19 cellular contexts compared by ENCODE assay signal in the genomic region with DNA sequence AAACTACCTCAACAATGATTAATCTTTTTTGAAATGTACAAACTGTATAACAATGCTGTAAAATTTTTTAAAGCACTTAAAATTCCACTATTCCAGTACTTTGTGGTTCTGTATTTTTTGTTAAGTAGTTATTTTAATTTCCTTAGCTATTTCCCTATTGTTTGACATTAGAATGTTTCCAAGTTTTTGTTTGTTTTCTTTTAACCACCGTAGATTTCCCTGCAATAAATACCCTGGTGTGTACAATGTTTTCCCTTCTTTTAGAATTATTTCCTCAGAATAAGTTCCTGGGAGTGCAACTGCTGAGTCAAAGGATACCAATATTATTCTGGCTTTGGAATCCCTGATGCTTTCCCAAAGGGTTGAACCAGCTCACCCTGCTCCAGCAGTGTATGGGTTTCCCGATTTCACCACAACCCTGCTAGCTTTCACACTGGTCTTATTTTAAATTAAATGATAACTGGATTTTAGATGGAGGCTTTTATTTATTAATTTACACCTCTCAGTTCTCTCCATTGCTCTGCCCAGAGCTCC. TPM values are rescaled to one million over a fixed set of nuclear protein-coding genes. Genes with fewer than 3 reads are reported as not detected.
A peak's percentile ranks its signal among the peaks of the same experiment; 100 is the strongest.
DNase-seq lines count a peak whose midpoint lies in the region; ATAC-seq and TF ChIP-seq lines count a peak whose summit lies in the region.
"Had no signal": no experiment of that assay in that cellular context is flagged by ENCODE, and none has a peak within 500 bp of the region (broad histone marks: within the 10 kb centered on the region; RNA-seq: fewer than 3 reads in every experiment).

No MANE protein-coding gene starts in this region.

- no peaks in the 10 kb centered on the region for H3K9me2 ChIP-seq in GM23248 (ENCODE audit: insufficient read depth)

- no peak overlapping the region for H3K4me3 Mint-ChIP-seq in endodermal cell
- no peak overlapping the region for H3K4me3 Mint-ChIP-seq in MCF 10A (ENCODE audit: unreplicated experiment)

- no peak overlapping the region for H3K4me3 ChIP-seq in GM23248
- H3K4me3 ChIP-seq in endodermal cell (ENCODE audit: low read length): no peak overlapping the region
- H3K4me3 ChIP-seq in psoas muscle: no peak overlapping the region
- H3K4me3 ChIP-seq in vagina: no peak overlapping the region
- H3K4me3 ChIP-seq: HAP-1, SK-N-MC had no signal

- no peak overlapping the region for H2AFZ ChIP-seq in GM23248

- peaks cover 17% of the 10 kb centered on the region for H3K4me1 Mint-ChIP-seq in endodermal cell
- peaks cover 3% of the 10 kb centered on the region for H3K4me1 Mint-ChIP-seq in MCF 10A (ENCODE audit: insufficient read depth, unreplicated experiment)

- H3K79me2 ChIP-seq in GM23248 (ENCODE audit: insufficient read depth): no peaks in the 10 kb centered on the region

- H3K27me3 ChIP-seq in GM23248 (replicated peaks; ENCODE audit: insufficient read depth) (no peaks in the 10 kb centered on the region; the same call in 1 of the 2 replicates), endodermal cell (ENCODE audit: control insufficient read depth, insufficient read depth, low read length, poor library complexity, severe bottlenecking) (no peaks in the 10 kb centered on the region), psoas muscle (ENCODE audit: insufficient read depth in 3 of 3, low read length in 2 of 3) (no peaks in the 10 kb centered on the region), vagina (no peaks in the 10 kb centered on the region)
- H3K27me3 ChIP-seq: BE2C had no signal

- in situ Hi-C loops in GM23248 (cut with MboI): no loop called here

- H3K27ac ChIP-seq in GM23248 (no peak overlapping the region), endodermal cell (ENCODE audit: low read depth, low read length) (no peak overlapping the region), psoas muscle (peak overlapping the region; percentile 87), vagina (peak overlapping the region; percentile 79)
- H3K27ac ChIP-seq: HL-60, SK-N-MC had no signal

- intact Hi-C loops in psoas muscle (cut with DNase I) (no loop called here), vagina (cut with DNase I) (no loop called here), MCF 10A (cut with micrococcal nuclease) (no loop called here)

- no peaks in the 10 kb centered on the region for H3K36me3 ChIP-seq in GM23248 (ENCODE audit: low read depth)
- H3K36me3 ChIP-seq in endodermal cell (ENCODE audit: control insufficient read depth, insufficient read depth, low read length): no peaks in the 10 kb centered on the region
- no peaks in the 10 kb centered on the region for H3K36me3 ChIP-seq in psoas muscle (ENCODE audit: insufficient read depth in 1 of 2, low read depth in 1 of 2)
- no peaks in the 10 kb centered on the region for H3K36me3 ChIP-seq in vagina
- H3K36me3 ChIP-seq: BE2C, HAP-1 had no signal

- CTCF ChIA-PET in MCF 10A (lab: Yijun Ruan, JAX): no interaction called here

- H3K4me1 ChIP-seq in GM23248 (ENCODE audit: insufficient read depth): no peaks in the 10 kb centered on the region
- H3K4me1 ChIP-seq in endodermal cell (ENCODE audit: control insufficient read depth, insufficient read depth, low read length): no peaks in the 10 kb centered on the region
- H3K4me1 ChIP-seq in psoas muscle: peaks cover 80% of the 10 kb centered on the region
- peaks cover 15% of the 10 kb centered on the region for H3K4me1 ChIP-seq in vagina
- H3K4me1 ChIP-seq: BE2C, HAP-1 had no signal

- TF ChIP-seq CTCF in endodermal cell (conservative IDR thresholded peaks at IDR 0.05): no peak
- TF ChIP-seq CTCF in psoas muscle (IDR thresholded peaks at IDR 0.05): no peak
- no peak for TF ChIP-seq CTCF in vagina (IDR thresholded peaks at IDR 0.05)
- no peak for TF ChIP-seq CTCF in MCF 10A (IDR thresholded peaks at IDR 0.05; ENCODE audit: unreplicated experiment)

- H3K9me3 ChIP-seq in GM23248 (ENCODE audit: low read depth) (no peaks in the 10 kb centered on the region), endodermal cell (ENCODE audit: control insufficient read depth, low read length) (no peaks in the 10 kb centered on the region), psoas muscle (no peaks in the 10 kb centered on the region), vagina (no peaks in the 10 kb centered on the region)
- H3K9me3 ChIP-seq: BE2C, HAP-1 had no signal

- no peak overlapping the region for H3K4me2 ChIP-seq in GM23248 (ENCODE audit: unreplicated experiment)

- H3K9me3 Mint-ChIP-seq in endodermal cell (no peaks in the 10 kb centered on the region), MCF 10A (ENCODE audit: unreplicated experiment) (no peaks in the 10 kb centered on the region)

- H3F3A ChIP-seq in GM23248 (ENCODE audit: insufficient read depth): no peaks in the 10 kb centered on the region

- H3K9ac ChIP-seq in GM23248: no peak overlapping the region
- H3K9ac ChIP-seq in endodermal cell (ENCODE audit: extremely low read depth, low read length, poor library complexity, severe bottlenecking): peak overlapping the region; percentile 9

- H3K27ac Mint-ChIP-seq in endodermal cell (no peak overlapping the region), MCF 10A (ENCODE audit: low read depth, unreplicated experiment) (no peak overlapping the region)

- no TSS peak for BruUV-seq in MCF 10A (replicated peaks; lab: Mats Ljungman, UMichigan)

- POLR2A ChIA-PET in MCF 10A (lab: Yijun Ruan, JAX): interaction anchor here (0.6 to 1.2 kb wide), 2 partner anchors 10 to 39 kb away, joined by 3 read pairs; no protein-coding TSS in a partner anchor

- 33 to 39% methylated on average over 2 of the region's 2 CpGs for WGBS in GM23248 (ENCODE audit: low coverage in 1 of 2, low lambda C conversion rate in 2 of 2, missing lambda C conversion rate in 2 of 2), 2 experiments
- WGBS in endodermal cell (ENCODE audit: insufficient coverage in 1 of 2, insufficient read length in 1 of 2), 2 experiments: 100% methylated on average over 1 to 2 of the region's 2 CpGs
- 72 to 87% (median 85%) methylated on average over 2 of the region's 2 CpGs for WGBS in psoas muscle, 3 donors

- H3K36me3 Mint-ChIP-seq in endodermal cell (ENCODE audit: low read depth): peaks cover 2% of the 10 kb centered on the region
- H3K36me3 Mint-ChIP-seq in MCF 10A (ENCODE audit: insufficient read depth, unreplicated experiment): no peaks in the 10 kb centered on the region

- no peaks in the 10 kb centered on the region for H4K20me1 ChIP-seq in GM23248 (ENCODE audit: insufficient read depth)

- no peak for TF ChIP-seq POLR2A in vagina (IDR thresholded peaks at IDR 0.05)

- no peak for ATAC-seq in psoas muscle
- ATAC-seq: HepG2 had no signal

- DNase-seq in GM23248 (peak; percentile 15), endodermal cell (no peak), psoas muscle (no peak), vagina (ENCODE audit: extremely low spot score in 2 of 2) (no peak), NCI-H774 (lab: John Stamatoyannopoulos, UW) (no peak), NCI-H2196 treated with DMSO at 0.1 percent for 48 hours (lab: John Stamatoyannopoulos, UW; ENCODE audit: unreplicated experiment) (no peak), MCF 10A (ENCODE audit: unreplicated experiment) (no peak)
- DNase-seq: BE2C, KG1, NCI-H1092 treated with DMSO at 0.1 percent for 48 hours, NCI-H1436 treated with DMSO at 0.1 percent for 48 hours, NCI-H1930, NCI-H524 treated with DMSO at 0.1 percent for 48 hours, Right ventricle myocardium superior, SW 1271 had no signal

- H3K27me3 Mint-ChIP-seq in endodermal cell (ENCODE audit: insufficient read depth) (no peaks in the 10 kb centered on the region), MCF 10A (ENCODE audit: insufficient read depth, unreplicated experiment) (no peaks in the 10 kb centered on the region)

RNA-seq across cellular contexts. Expression of gene ANGPTL2, which starts 20.6 kb away (rescaled TPM):
- total RNA-seq in GM23248 (2014; rRNA removed; shearing (Covaris generic)): 9.0 and 12.3 TPM in 2 replicates
- polyA plus RNA-seq in GM23248 (2016; fragmentation: Nextera tagmentation; extraction: Ambion mirVana): 8.8 and 9.5 TPM in 2 replicates
- total RNA-seq in endodermal cell: 10 to 100 TPM; 14.8 to 17.1 TPM
- 19.1 TPM for polyA plus RNA-seq in endodermal cell (2013, experiment 1 of 2)
- 21.2 TPM for polyA plus RNA-seq in endodermal cell (2013, experiment 2 of 2)
- total RNA-seq in psoas muscle: 100 to 1,000 TPM in 1 of 4 donors, 10 to 100 TPM in 3; 12.6 to 208 (median 19.0) TPM
- polyA plus RNA-seq in psoas muscle: 10 to 100 TPM in 2 of 3 donors, 1 to 10 TPM in 1; 8.9 to 22.3 (median 11.2) TPM
- 65.8 TPM for total RNA-seq in vagina
- total RNA-seq in MCF 10A (2022): not detected in 2 replicates

Comparison
In these comparisons a context has a peak if more than half of its experiments do, and no peak if none do; other contexts are left out.
1. H3K27ac ChIP-seq: peak in psoas muscle (single experiment) and vagina (single experiment); none in GM23248 (single experiment) and endodermal cell (single experiment).